In genomic region chr9:113501129-113501686, GRCh38 we compare ENCODE assay signal across 14 cellular contexts. TPM values are rescaled to one million over a fixed set of nuclear protein-coding genes. Genes with fewer than 3 reads are reported as not detected.
DNase-seq lines count a peak whose midpoint lies in the region; ATAC-seq and TF ChIP-seq lines count a peak whose summit lies in the region.
"Had no signal": no experiment of that assay in that cellular context is flagged by ENCODE, and none has a peak within 500 bp of the region (broad histone marks: within the 10 kb centered on the region; RNA-seq: fewer than 3 reads in every experiment).

No MANE protein-coding gene starts in this region.

- H3K27me3 Mint-ChIP-seq in neural crest cell (ENCODE audit: low read depth): no peaks in the 10 kb centered on the region
- H3K27me3 Mint-ChIP-seq in activated T-cell treated with anti-CD3 and anti-CD28 coated beads, Interleukin-2, amount 50 U/mL, for 4 hours (ENCODE audit: low read depth): no peaks in the 10 kb centered on the region

- no peak overlapping the region for H3K4me2 ChIP-seq in mammary epithelial cell (ENCODE audit: insufficient read depth, low read depth, low read length)
- H3K4me2 ChIP-seq: hepatocyte had no signal

- H3K27me3 ChIP-seq in breast epithelium: no peaks in the 10 kb centered on the region
- H3K27me3 ChIP-seq in mammary epithelial cell (ENCODE audit: insufficient read depth, low read length): no peaks in the 10 kb centered on the region
- H3K27me3 ChIP-seq: hepatocyte, tibial nerve had no signal

- H3K27ac ChIP-seq in breast epithelium (peak overlapping the region in 1 of 2 donors; percentile 35), mammary epithelial cell (ENCODE audit: insufficient read depth, low read depth, low read length) (no peak overlapping the region), urinary bladder (ENCODE audit: low read depth) (no peak overlapping the region)
- H3K27ac ChIP-seq: hepatocyte had no signal

- H3K4me1 ChIP-seq in breast epithelium: no peaks in the 10 kb centered on the region
- no peaks in the 10 kb centered on the region for H3K4me1 ChIP-seq in mammary epithelial cell (ENCODE audit: insufficient read depth, low read length)
- H3K4me1 ChIP-seq in urinary bladder (ENCODE audit: insufficient read depth): no peaks in the 10 kb centered on the region

- TF ChIP-seq CTCF in breast epithelium (IDR thresholded peaks at IDR 0.05) (no peak), mammary epithelial cell (conservative IDR thresholded peaks at IDR 0.05 in 1 of 2, IDR thresholded peaks at IDR 0.05 in 1 of 2; ENCODE audit: extremely low read depth in 1 of 2, insufficient read depth in 1 of 2, low read depth in 1 of 2, low read length in 2 of 2) (no peak), neural crest cell (conservative IDR thresholded peaks at IDR 0.05) (no peak)

- dilution Hi-C loops in mammary epithelial cell (cut with HindIII; ENCODE audit: low sequenced_read_pairs): loop anchor here (5.0 kb wide), 1 partner anchor 166 kb away; no protein-coding TSS in a partner anchor

- no peak for TF ChIP-seq POLR2A in breast epithelium (IDR thresholded peaks at IDR 0.05)

- H3K27ac Mint-ChIP-seq in neural crest cell (ENCODE audit: unreplicated experiment): peak overlapping the region; percentile 94

- H3K9me3 ChIP-seq in breast epithelium (no peaks in the 10 kb centered on the region), mammary epithelial cell (replicated peaks; ENCODE audit: insufficient read depth, low read length) (no peaks in the 10 kb centered on the region)
- H3K9me3 ChIP-seq: tibial nerve had no signal

- BruUV-seq in mammary epithelial cell (replicated peaks; lab: Mats Ljungman, UMichigan): no TSS peak

- DNase-seq in breast epithelium (ENCODE audit: low spot score in 2 of 2) (no peak), mammary epithelial cell (no peak), left ventricle myocardium superior (peak; percentile 55), neural crest cell (ENCODE audit: low read depth, low spot score) (no peak), KBM-7 (no peak)
- no peak for DNase-seq in activated T-cell treated with anti-CD3 and anti-CD28 coated beads, Interleukin-2, amount 50 U/mL, for 4 hours
- DNase-seq: activated T-cell treated with anti-CD3 and anti-CD28 coated beads for 4 hours, Karpas-422, NCI-H187 had no signal

- H3K36me3 Mint-ChIP-seq in neural crest cell (ENCODE audit: low read depth): no peaks in the 10 kb centered on the region
- no peaks in the 10 kb centered on the region for H3K36me3 Mint-ChIP-seq in activated T-cell treated with anti-CD3 and anti-CD28 coated beads, Interleukin-2, amount 50 U/mL, for 4 hours (ENCODE audit: insufficient read depth)

- in situ Hi-C loops in mammary epithelial cell (cut with MboI; ENCODE audit: low sequenced_read_pairs in 2 of 2) (no loop called here), KBM-7 (cut with MboI; ENCODE audit: low pct_unique_long_range_greater_than_20kb, low sequenced_read_pairs) (no loop called here)

- H2AFZ ChIP-seq in mammary epithelial cell (ENCODE audit: low read depth, low read length): no peak overlapping the region
- H2AFZ ChIP-seq: hepatocyte had no signal

- H3K9ac ChIP-seq in mammary epithelial cell (ENCODE audit: insufficient read depth, low read length): no peak overlapping the region

- CTCF ChIA-PET in mammary epithelial cell (lab: Charles Lee; ENCODE audit: low non-redundant PET): interaction anchor here (0.7 kb wide), 1 partner anchor 212 kb away, joined by 3 read pairs; no protein-coding TSS in a partner anchor

- H3K4me3 Mint-ChIP-seq in neural crest cell: peak overlapping the region; percentile 82
- no peak overlapping the region for H3K4me3 Mint-ChIP-seq in activated T-cell treated with anti-CD3 and anti-CD28 coated beads, Interleukin-2, amount 50 U/mL, for 4 hours

- no peaks in the 10 kb centered on the region for H4K20me1 ChIP-seq in mammary epithelial cell (ENCODE audit: insufficient read depth, low read length)

- intact Hi-C loops in breast epithelium (cut with DNase I; ENCODE audit: low total_unique reads) (no loop called here), mammary epithelial cell (cut with micrococcal nuclease) (no loop called here), left ventricle myocardium superior (cut with micrococcal nuclease) (no loop called here)

- H3K4me1 Mint-ChIP-seq in neural crest cell: peaks cover 55% of the 10 kb centered on the region
- peaks cover 8% of the 10 kb centered on the region for H3K4me1 Mint-ChIP-seq in activated T-cell treated with anti-CD3 and anti-CD28 coated beads, Interleukin-2, amount 50 U/mL, for 4 hours (ENCODE audit: low read depth)

- H3K9me3 Mint-ChIP-seq in neural crest cell: no peaks in the 10 kb centered on the region
- H3K9me3 Mint-ChIP-seq in activated T-cell treated with anti-CD3 and anti-CD28 coated beads, Interleukin-2, amount 50 U/mL, for 4 hours: no peaks in the 10 kb centered on the region

- H3K79me2 ChIP-seq in mammary epithelial cell (ENCODE audit: insufficient read depth, low read length): no peaks in the 10 kb centered on the region
- H3K79me2 ChIP-seq: hepatocyte had no signal

- peak; percentile 68 for ATAC-seq in left ventricle myocardium superior
- no peak for ATAC-seq in activated T-cell treated with anti-CD3 and anti-CD28 coated beads, Interleukin-2, amount 50 U/mL, for 4 hours
- no peak for ATAC-seq in HG02571 (IDR thresholded peaks at IDR 0.05; ENCODE audit: unreplicated experiment)
- ATAC-seq: SK-N-SH treated with all-trans-retinoic acid at 6 μM for 48 hours had no signal

- H3K36me3 ChIP-seq in breast epithelium: no peaks in the 10 kb centered on the region
- H3K36me3 ChIP-seq in mammary epithelial cell (ENCODE audit: insufficient read depth, low read length): no peaks in the 10 kb centered on the region
- no peaks in the 10 kb centered on the region for H3K36me3 ChIP-seq in urinary bladder (ENCODE audit: insufficient read depth)
- H3K36me3 ChIP-seq: tibial nerve had no signal

- H3K4me3 ChIP-seq in breast epithelium (peak overlapping the region; percentile 32 to 52 (median 40)), mammary epithelial cell (replicated peaks in 1 of 3; ENCODE audit: insufficient read depth in 1 of 3, low read depth in 2 of 3, low read length in 3 of 3) (no peak overlapping the region), urinary bladder (ENCODE audit: low read depth, low read length) (peak overlapping the region; percentile 29)
- H3K4me3 ChIP-seq: hepatocyte had no signal

- 97% methylated on average over 9 of the region's 20 CpGs for WGBS in mammary epithelial cell (ENCODE audit: low coverage, missing lambda C conversion rate)
- WGBS in urinary bladder: 79% methylated on average over 20 of the region's 20 CpGs

RNA-seq across cellular contexts. Expression of gene RGS3, which starts 37.7 kb away (rescaled TPM):
- total RNA-seq in breast epithelium (10 to 100 TPM; 31.7 to 49.0 (median 35.4) TPM), mammary epithelial cell (10 to 100 TPM; 52.2 to 63.5 TPM), left ventricle myocardium superior (115 TPM), neural crest cell (36.7 and 41.0 TPM in 2 replicates), urinary bladder (52.4 TPM)
- polyA plus RNA-seq in mammary epithelial cell (48.0 TPM), urinary bladder (28.5 TPM)
- 48.2 TPM for polyA minus RNA-seq in mammary epithelial cell
- total RNA-seq in activated T-cell treated with anti-CD3 and anti-CD28 coated beads, Interleukin-2, amount 50 U/mL, for 4 hours: 10 to 100 TPM; 51.4 to 65.9 (median 63.5) TPM

Comparison
In these comparisons a context has a peak if more than half of its experiments do, and no peak if none do; other contexts are left out.
1. H3K4me3 ChIP-seq: peak in breast epithelium (3 of 3) and urinary bladder (single experiment); none in mammary epithelial cell (0 of 3).